8 cellular contexts compared by ENCODE assay signal in the genomic region with DNA sequence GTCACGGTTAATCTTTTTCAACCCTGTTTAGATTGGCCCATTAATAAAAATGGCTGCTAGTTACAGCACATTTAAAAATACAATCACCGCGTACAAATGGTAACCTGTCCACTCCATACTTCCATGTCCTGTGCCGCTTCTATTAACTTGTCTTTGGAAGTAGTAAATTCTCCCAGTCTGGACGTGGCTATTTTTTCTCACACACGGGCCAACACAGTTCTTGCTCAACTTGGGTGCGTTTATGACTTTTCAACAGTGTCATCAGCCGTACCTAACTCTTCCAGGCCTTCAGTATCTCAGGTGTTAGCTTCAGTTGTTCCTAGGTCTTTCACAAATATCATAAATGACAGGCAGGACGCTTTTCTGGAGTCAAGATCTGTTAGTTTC. TPM values are rescaled to one million over a fixed set of nuclear protein-coding genes. Genes with fewer than 3 reads are reported as not detected.
DNase-seq lines count a peak whose midpoint lies in the region; ATAC-seq and TF ChIP-seq lines count a peak whose summit lies in the region.

No MANE protein-coding gene starts in this region.

- H3K4me3 ChIP-seq in Loucy (ENCODE audit: low read length, poor library complexity, severe bottlenecking) (peak overlapping the region; percentile 92), coronary artery (peak overlapping the region; percentile 83), muscle layer of duodenum (ENCODE audit: low read depth in 1 of 2, low read length in 2 of 2) (peak overlapping the region; percentile 91 to 95)

- H3K9me3 ChIP-seq in Loucy (ENCODE audit: insufficient read depth, low read depth, low read length): no peaks in the 10 kb centered on the region
- no peaks in the 10 kb centered on the region for H3K9me3 ChIP-seq in muscle layer of duodenum (ENCODE audit: control insufficient read depth in 1 of 2, low read length in 2 of 2)

- H3K4me1 ChIP-seq in Loucy (ENCODE audit: insufficient read depth, low read length, poor library complexity, severe bottlenecking) (peaks cover 40% of the 10 kb centered on the region), muscle layer of duodenum (ENCODE audit: control insufficient read depth in 1 of 2, insufficient read depth in 2 of 2, low read length in 2 of 2) (peaks cover 18 to 37% of the 10 kb centered on the region in 2 donors)

- peaks cover 32% of the 10 kb centered on the region for H4K20me1 ChIP-seq in Loucy (ENCODE audit: insufficient read depth, low read length, poor library complexity, severe bottlenecking)

- TF ChIP-seq CTCF in Loucy (conservative IDR thresholded peaks at IDR 0.05; ENCODE audit: low read length): no peak
- no peak for TF ChIP-seq CTCF in coronary artery (IDR thresholded peaks at IDR 0.05)
- TF ChIP-seq CTCF in omental fat pad (IDR thresholded peaks at IDR 0.05): no peak

- H3K27me3 ChIP-seq in Loucy (ENCODE audit: insufficient read depth, low read length, poor library complexity, severe bottlenecking): no peaks in the 10 kb centered on the region
- no peaks in the 10 kb centered on the region for H3K27me3 ChIP-seq in muscle layer of duodenum (ENCODE audit: low read depth, low read length)

- H3K36me3 ChIP-seq in Loucy (ENCODE audit: insufficient read depth, low read length) (no peaks in the 10 kb centered on the region), muscle layer of duodenum (ENCODE audit: control insufficient read depth in 1 of 2, insufficient read depth in 2 of 2, low read length in 2 of 2) (peaks cover 0 to 6% of the 10 kb centered on the region in 2 donors)

- DNase-seq in ELR (ENCODE audit: low read depth) (peak; percentile 29), coronary artery (ENCODE audit: low spot score) (no peak), NCI-H446 (lab: John Stamatoyannopoulos, UW) (no peak), omental fat pad (ENCODE audit: low spot score) (no peak), cortex of kidney (lab: John Stamatoyannopoulos, UW) (no peak), NCI-H2107 (lab: John Stamatoyannopoulos, UW) (no peak)

- H3F3A ChIP-seq in Loucy (ENCODE audit: low read depth): no peaks in the 10 kb centered on the region

- H3K27ac ChIP-seq in coronary artery (peak overlapping the region; percentile 91 to 95), muscle layer of duodenum (ENCODE audit: low read length) (peak overlapping the region; percentile 97)

- H3K4me2 ChIP-seq in Loucy (ENCODE audit: low read depth, low read length, poor library complexity, severe bottlenecking): peak overlapping the region; percentile 70

- peak overlapping the region; percentile 93 for H2AFZ ChIP-seq in Loucy (ENCODE audit: low read length)

- H3K9ac ChIP-seq in Loucy (ENCODE audit: low read depth, low read length, poor library complexity, severe bottlenecking): peak overlapping the region; percentile 68

- no peaks in the 10 kb centered on the region for H3K9me2 ChIP-seq in Loucy (replicated peaks; ENCODE audit: low read depth, low read length)

- no peak for ATAC-seq in omental fat pad (ENCODE audit: low FRiP score)

- peaks cover 40% of the 10 kb centered on the region for H3K79me2 ChIP-seq in Loucy (ENCODE audit: insufficient read depth, low read length)

RNA-seq across cellular contexts. Expression of gene PCNX1, which starts 0.5 kb away (rescaled TPM):
- 10 to 100 TPM; 56.9 to 98.1 (median 83.3) TPM for total RNA-seq in omental fat pad
